In genomic region chr15:49471248-49471647, GRCh38 we compare ENCODE assay signal across 8 cellular contexts. TPM values are rescaled to one million over a fixed set of nuclear protein-coding genes. Genes with fewer than 3 reads are reported as not detected.
DNase-seq lines count a peak whose midpoint lies in the region; TF ChIP-seq lines count a peak whose summit lies in the region.
"Not testable (repeated sequence)": the region's sequence is repeated elsewhere in the genome, so short reads cannot be mapped to it uniquely, and the experiment has no call there.

No MANE protein-coding gene starts in this region.

- POLR2A ChIA-PET in AG04449 (lab: Yijun Ruan, JAX): not testable (repeated sequence)

- H3K4me1 ChIP-seq in colonic mucosa; iPS DF 6.9 (ENCODE audit: control insufficient read depth, insufficient read depth, low read length): not testable (repeated sequence)

- H3K9ac ChIP-seq in colonic mucosa (ENCODE audit: low read depth in 2 of 2, low read length in 2 of 2): not testable (repeated sequence)

- H3K27me3 ChIP-seq in colonic mucosa; iPS DF 6.9 (ENCODE audit: control insufficient read depth, insufficient read depth, low read length): not testable (repeated sequence)

- CTCF ChIA-PET in AG04449 (lab: Yijun Ruan, JAX): not testable (repeated sequence)

- TF ChIP-seq CTCF in AG04449 (IDR thresholded peaks at IDR 0.05; ENCODE audit: insufficient read depth, low read length, missing control alignments): peak; percentile 1
- TF ChIP-seq CTCF in GM12875 (IDR thresholded peaks at IDR 0.05; ENCODE audit: borderline replicate concordance, insufficient read depth, low read depth, low read length): peak; percentile 24; the same call in 1 of the 2 replicates
- TF ChIP-seq CTCF in colonic mucosa (IDR thresholded peaks at IDR 0.05): peak; percentile 31

- H3K27ac ChIP-seq in colonic mucosa; iPS DF 6.9 (ENCODE audit: low read length): not testable (repeated sequence)

- not testable (repeated sequence) for DNase-seq in AG04449 (ENCODE audit: low read depth, low spot score)
- DNase-seq in KBM-7 (peak; percentile 10), RPMI8226 (peak; percentile 27), activated T-cell treated with anti-CD3 and anti-CD28 coated beads for 48 hours (ENCODE audit: low read depth) (peak; percentile 16), colonic mucosa (peak; percentile 28), iPS DF 6.9 (ENCODE audit: low read depth, low spot score) (peak; percentile 2)
- DNase-seq in stimulated activated CD4-positive, alpha-beta T cell treated with anti-CD3 and anti-CD28 coated beads, Interleukin-1b, Interleukin-23, amount 100 ng/mL, for 24 hours (ENCODE audit: low read depth in 4 of 4, low spot score in 1 of 4): peak in 3 of 4 experiments; percentile 2 to 16 (median 9)

- H3K9me3 ChIP-seq in colonic mucosa; iPS DF 6.9 (ENCODE audit: control insufficient read depth, insufficient read depth, low read length): not testable (repeated sequence)

- WGBS in iPS DF 6.9 (ENCODE audit: insufficient coverage, insufficient read length): no CpG with 5 or more reads among the region's 4 CpGs

- in situ Hi-C loops in KBM-7 (cut with MboI; ENCODE audit: low pct_unique_long_range_greater_than_20kb, low sequenced_read_pairs): not testable (repeated sequence)

- not testable (repeated sequence) for H3K36me3 ChIP-seq in colonic mucosa; iPS DF 6.9 (ENCODE audit: control insufficient read depth, insufficient read depth, low read length)

- intact Hi-C loops in colonic mucosa (cut with DNase I): loop anchor here (5.0 kb wide), 1 partner anchor 531 kb away; no protein-coding TSS in a partner anchor

- not testable (repeated sequence) for H3K4me3 ChIP-seq in AG04449 (ENCODE audit: low read depth, low read length); GM12875 (ENCODE audit: low read depth, low read length); colonic mucosa; iPS DF 6.9 (ENCODE audit: low read length)

RNA-seq across cellular contexts. Expression of gene FGF7, which starts 48.2 kb away (rescaled TPM):
- 10 to 100 TPM in 1 of 2 donors, 1 to 10 TPM in 1; 3.7 to 13.3 TPM for total RNA-seq in colonic mucosa
